In the genomic region with DNA sequence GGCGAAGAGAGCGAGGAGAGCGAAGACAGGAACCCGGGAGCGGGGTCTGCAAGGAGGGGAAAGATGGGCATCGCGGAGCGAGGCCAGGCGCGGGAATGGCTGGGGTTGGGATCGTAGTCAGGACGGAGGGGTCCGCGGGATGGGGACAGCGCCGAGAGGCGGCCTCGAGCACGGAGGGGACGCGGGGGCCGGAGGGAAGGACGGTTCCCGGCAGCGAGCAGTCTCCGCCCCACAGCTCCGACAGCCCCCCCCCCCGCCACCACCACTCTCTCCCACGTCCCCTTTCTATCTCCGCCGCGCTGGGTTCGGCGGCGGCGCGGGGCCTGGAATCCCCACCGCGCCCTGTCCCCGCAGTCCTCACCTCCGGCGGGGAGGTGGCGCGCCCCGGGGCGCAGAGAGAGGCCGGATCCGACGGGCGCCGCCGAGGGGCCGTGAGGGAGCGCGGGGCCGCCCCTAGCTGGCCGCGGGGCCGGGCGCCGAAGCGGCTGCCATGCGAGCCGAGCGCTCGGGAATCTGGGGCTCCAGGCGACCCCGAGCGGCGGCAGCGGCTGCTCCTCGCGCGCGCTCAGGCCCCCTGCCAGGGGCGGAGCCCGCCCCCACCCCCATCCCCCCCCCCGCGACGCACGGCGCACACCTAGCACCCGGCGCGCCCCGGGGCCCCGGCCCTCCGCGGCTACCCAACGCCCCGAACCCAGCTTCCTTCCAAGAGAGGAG, we compare ENCODE assay signal across 8 cellular contexts. TPM values are rescaled to one million over a fixed set of nuclear protein-coding genes. Genes with fewer than 3 reads are reported as not detected.
DNase-seq lines count a peak whose midpoint lies in the region; ATAC-seq, FAIRE-seq and TF ChIP-seq lines count a peak whose summit lies in the region.

A gene with protein sequence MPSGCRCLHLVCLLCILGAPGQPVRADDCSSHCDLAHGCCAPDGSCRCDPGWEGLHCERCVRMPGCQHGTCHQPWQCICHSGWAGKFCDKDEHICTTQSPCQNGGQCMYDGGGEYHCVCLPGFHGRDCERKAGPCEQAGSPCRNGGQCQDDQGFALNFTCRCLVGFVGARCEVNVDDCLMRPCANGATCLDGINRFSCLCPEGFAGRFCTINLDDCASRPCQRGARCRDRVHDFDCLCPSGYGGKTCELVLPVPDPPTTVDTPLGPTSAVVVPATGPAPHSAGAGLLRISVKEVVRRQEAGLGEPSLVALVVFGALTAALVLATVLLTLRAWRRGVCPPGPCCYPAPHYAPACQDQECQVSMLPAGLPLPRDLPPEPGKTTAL (minus strand): TSS at position 515 of the 714 bp plus-strand sequence. CDS start 723 bp downstream, outside the sequence.

- H3K36me3 ChIP-seq in RWPE2 (ENCODE audit: low read depth) (peaks cover 36% of the 10 kb centered on the region), K562 (ENCODE audit: control insufficient read depth, insufficient read depth, low read length) (peaks cover 9% of the 10 kb centered on the region; the same call in 1 of the 3 replicates), iPS-18a (ENCODE audit: control insufficient read depth, low read depth, low read length) (peaks cover 2% of the 10 kb centered on the region)

- H4K20me1 ChIP-seq in K562 (replicated peaks; ENCODE audit: control insufficient read depth, insufficient read depth, low read length), result no peaks in the 10 kb centered on the region

- H3K27me3 ChIP-seq in RWPE2 (ENCODE audit: insufficient read depth, poor library complexity, severe bottlenecking) (no peaks in the 10 kb centered on the region), K562 (ENCODE audit: control insufficient read depth in 2 of 2, insufficient read depth in 2 of 2, low read length in 2 of 2) (no peaks in the 10 kb centered on the region; a peak in 1 of 5 replicates), iPS-18a (ENCODE audit: control insufficient read depth, insufficient read depth, low read length) (peaks cover 40% of the 10 kb centered on the region)

- TF ChIP-seq RAD21 in K562 (CRISPR knock-in tag; conservative IDR thresholded peaks at IDR 0.05 in 1 of 2, IDR thresholded peaks at IDR 0.05 in 1 of 2), result no peak

- TF ChIP-seq CTCF in RWPE2 (IDR thresholded peaks at IDR 0.05; ENCODE audit: poor library complexity, severe bottlenecking) (no peak), K562 (IDR thresholded peaks at IDR 0.05 in 2 of 3, conservative IDR thresholded peaks at IDR 0.05 in 1 of 3; ENCODE audit: insufficient read depth in 2 of 3, low read depth in 1 of 3, low read length in 3 of 3) (no peak)

- intact Hi-C loops in K562 (cut with micrococcal nuclease), result loop anchor here (2.0 kb wide), 1 partner anchor 52 kb away; no protein-coding TSS in a partner anchor

- peak within 1 kb of the TSS; percentile 79 for H3K27ac ChIP-seq in RWPE2 (ENCODE audit: poor library complexity, severe bottlenecking)
- no peak within 1 kb of the TSS for H3K27ac ChIP-seq in K562 (ENCODE audit: extremely low read depth, low read depth, low read length)
- no peak within 1 kb of the TSS for H3K27ac ChIP-seq in iPS-18a (ENCODE audit: low read length)

- no peaks in the 10 kb centered on the region for H3K79me2 ChIP-seq in K562 (ENCODE audit: control insufficient read depth, insufficient read depth, low read length)

- DNase-seq in 8988T, result peak; percentile 65
- DNase-seq in RWPE2 (ENCODE audit: low spot score), result no peak
- DNase-seq in K562 (ENCODE audit: extremely low read depth in 1 of 4, low spot score in 3 of 4), result peak; percentile 51 to 89 (median 80)
- DNase-seq in stimulated activated CD4-positive, alpha-beta T cell treated with anti-CD3 and anti-CD28 coated beads, Interleukin-2, amount 100 ng/mL, for 4 hours (ENCODE audit: low read depth), result peak; percentile 23
- DNase-seq in DMS114 treated with DMSO at 0.1 percent for 48 hours (lab: John Stamatoyannopoulos, UW; ENCODE audit: unreplicated experiment), result no peak

- no peak for FAIRE-seq in K562 (lab: Jason Lieb, UNC)

- no peaks in the 10 kb centered on the region for H3K4me1 ChIP-seq in RWPE2 (ENCODE audit: insufficient read depth, poor library complexity, severe bottlenecking)
- peaks cover 0 to 18% of the 10 kb centered on the region in 2 experiments; a peak in 4 of 5 replicates for H3K4me1 ChIP-seq in K562 (replicated peaks in 1 of 2; ENCODE audit: control insufficient read depth in 2 of 2, insufficient read depth in 2 of 2, low read length in 2 of 2)
- peaks cover 4% of the 10 kb centered on the region for H3K4me1 ChIP-seq in iPS-18a (ENCODE audit: control insufficient read depth, low read depth, low read length)

- CTCF ChIA-PET in K562 (lab: Yijun Ruan, JAX; ENCODE audit: low intra/inter-chr PET ratio), result interaction anchor here (1.1 to 1.7 kb wide), 2 partner anchors 41 to 51 kb away, joined by 4 to 6 read pairs; no protein-coding TSS in a partner anchor

- TF ChIP-seq EP300 in K562 (IDR thresholded peaks at IDR 0.05; ENCODE audit: low read length), result no peak

- H3K9me3 ChIP-seq in RWPE2 (ENCODE audit: severe bottlenecking) (no peaks in the 10 kb centered on the region), K562 (replicated peaks; ENCODE audit: control insufficient read depth, insufficient read depth, low read depth, low read length) (0 out of 2 replicates have a peak, but pooled peaks cover 6% of the 10 kb centered on the region), iPS-18a (ENCODE audit: control insufficient read depth, low read depth, low read length) (no peaks in the 10 kb centered on the region)

- TF ChIP-seq POLR2A in GM19099 (IDR thresholded peaks at IDR 0.05; ENCODE audit: extremely low read depth, insufficient read length, low read depth) (peak; percentile 7), K562 (conservative IDR thresholded peaks at IDR 0.05) (no peak)

- H3K4me3 ChIP-seq in RWPE2 (ENCODE audit: severe bottlenecking) (peak within 1 kb of the TSS; percentile 57), K562 (peak within 1 kb of the TSS; percentile 53), iPS-18a (ENCODE audit: low read length) (peak within 1 kb of the TSS; percentile 68)

- peak within 1 kb of the TSS; percentile 93 for H2AFZ ChIP-seq in K562 (ENCODE audit: low read depth, low read length)

- ATAC-seq in RWPE2 (ENCODE audit: low read depth) (peak; percentile 30), K562 (peak; percentile 65), HG03159 (IDR thresholded peaks at IDR 0.05; ENCODE audit: unreplicated experiment) (no peak)

- WGBS in K562 (ENCODE audit: insufficient coverage, low coverage, missing lambda C conversion rate), result 0% methylated on average over 29 of the region's 91 CpGs

- H3K9ac ChIP-seq in K562 (ENCODE audit: insufficient read depth in 1 of 2, low read depth in 2 of 2, low read length in 2 of 2) (peak within 1 kb of the TSS; percentile 21 to 91; a peak in 3 of 4 replicates), iPS-18a (ENCODE audit: low read length) (no peak within 1 kb of the TSS)

- in situ Hi-C loops in K562 (cut with MboI), result no loop called here

- BruUV-seq in K562 (replicated peaks; lab: Mats Ljungman, UMichigan), result no TSS peak

- POLR2A ChIA-PET in K562 (lab: Yijun Ruan, JAX), result interaction anchor here (0.6 to 0.7 kb wide), 3 partner anchors 9 to 193 kb away, joined by 3 to 4 read pairs (median 4); no protein-coding TSS in a partner anchor

- peak within 1 kb of the TSS; percentile 79 for H3K4me2 ChIP-seq in K562 (ENCODE audit: insufficient read depth, low read length)

- no peaks in the 10 kb centered on the region for H3K9me1 ChIP-seq in K562 (ENCODE audit: control insufficient read depth, insufficient read depth, low read length)

TF ChIP-seq in K562, 482 proteins besides CTCF, POLR2A, EP300 and RAD21 (continues in another document):
- TF ChIP-seq OTX1 (CRISPR knock-in tag; IDR thresholded peaks at IDR 0.05), result 0 out of 2 replicates have a peak, but pooled peaks have one; percentile 54
- TF ChIP-seq PHF21A (IDR thresholded peaks at IDR 0.05; ENCODE audit: borderline replicate concordance, low read depth), result 0 out of 2 replicates have a peak, but pooled peaks have one; percentile 1
- TF ChIP-seq SP2 (IDR thresholded peaks at IDR 0.05; ENCODE audit: extremely low read depth, low read depth, low read length, poor library complexity, severe bottlenecking), result no peak
- no peak for TF ChIP-seq ZNF778 (CRISPR knock-in tag; IDR thresholded peaks at IDR 0.05)
- TF ChIP-seq NONO (IDR thresholded peaks at IDR 0.05; ENCODE audit: low read depth in 2 of 2, low read length in 1 of 2), result peak in 1 of 2 experiments; percentile 79; a peak in 1 of 4 replicates
- peak; percentile 19; the same call in 1 of the 2 replicates for TF ChIP-seq PHF8 (IDR thresholded peaks at IDR 0.05; ENCODE audit: borderline replicate concordance, low read length)
- TF ChIP-seq RB1 (IDR thresholded peaks at IDR 0.05; ENCODE audit: low read depth), result peak; percentile 66
- TF ChIP-seq CBX2 (IDR thresholded peaks at IDR 0.05; ENCODE audit: insufficient read depth, low read length, poor library complexity, severe bottlenecking), result no peak

RNA-seq across cellular contexts. Expression of the gene that starts here (rescaled TPM):
- total RNA-seq in K562 (2011; cell fraction: chromatin; rRNA removed; ENCODE audit: low replicate concordance), result 0.30 and 1.3 TPM in 2 replicates
- 2.2 and 3.3 TPM in 2 replicates for total RNA-seq in K562 (2011; cell fraction: nucleolus; rRNA removed)
- 1.9 and 2.0 TPM in 2 replicates for total RNA-seq in K562 (2011; cell fraction: nucleoplasm; rRNA removed)
- total RNA-seq in K562 (2014; rRNA removed) (0.23 and 0.29 TPM in 2 replicates), K562 (2014; rRNA removed; fragmentation: Illumina TruSeq; extraction: Trizol) (not detected in 2 replicates), K562 (2015; rRNA removed; fragmentation: Illumina TruSeq; extraction: Trizol) (0.11 TPM in 1 of 2 replicates, not detected in the other), K562 (2021) (0.36 and 0.53 TPM in 2 replicates)
- polyA plus RNA-seq in K562 (2011; rRNA removed) (0.35 and 0.74 TPM in 2 replicates), K562 (2014; fragmentation: Illumina TruSeq; extraction: Trizol) (0.16 and 0.37 TPM in 2 replicates), K562 (2014; fragmentation: Nextera tagmentation; extraction: Ambion mirVana) (not detected), K562 (2014; rRNA removed) (0.45 and 0.65 TPM in 2 replicates)
- polyA plus RNA-seq in K562 (2011; cell fraction: cytosol; rRNA removed), result 1.0 and 1.8 TPM in 2 replicates
- 0.87 and 1.3 TPM in 2 replicates for polyA plus RNA-seq in K562 (2011; cell fraction: nucleus; rRNA removed)
- polyA plus RNA-seq in K562 (2012), result 0.59 and 0.60 TPM in 2 replicates
- polyA minus RNA-seq in K562 (2011; rRNA and poly(A)+ RNA removed), result 0.25 and 0.27 TPM in 2 replicates
- not detected in 2 replicates for polyA minus RNA-seq in K562 (2011; cell fraction: cytosol; rRNA and poly(A)+ RNA removed)
- 0.13 and 0.44 TPM in 2 replicates for polyA minus RNA-seq in K562 (2011; cell fraction: nucleus; rRNA and poly(A)+ RNA removed)

Comparison
In these comparisons a context has a peak if more than half of its experiments do, and no peak if none do; other contexts are left out.
1. DNase-seq: peak in 8988T (single experiment), K562 (4 of 4) and stimulated activated CD4-positive, alpha-beta T cell treated with anti-CD3 and anti-CD28 coated beads, Interleukin-2, amount 100 ng/mL, for 4 hours (single experiment); none in RWPE2 (single experiment) and DMS114 treated with DMSO at 0.1 percent for 48 hours (single experiment).
2. Peak in every context shown above with its lines, with median percentiles within 50 percentile points of each other: H3K4me3 ChIP-seq.